In the genomic region with DNA sequence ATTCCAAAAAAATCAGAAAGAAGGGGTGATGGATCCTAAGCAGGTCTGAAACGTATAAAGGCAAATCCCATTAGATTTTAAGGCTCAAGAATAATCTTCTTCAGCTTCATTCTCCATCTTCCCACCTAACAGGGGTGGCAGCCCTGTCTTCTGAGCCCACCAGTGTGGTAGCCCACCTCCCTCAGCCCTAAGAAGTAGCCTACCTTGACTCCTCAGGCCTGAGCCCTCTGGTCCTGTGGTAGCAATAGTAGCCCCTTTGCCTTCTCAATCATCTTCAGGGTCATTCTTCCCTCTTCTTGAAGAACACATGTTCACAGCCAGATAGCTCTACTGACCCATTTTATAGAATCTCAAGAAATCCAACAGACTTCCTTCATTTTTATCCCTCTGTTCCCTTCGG, we compare ENCODE assay signal across 23 cellular contexts. TPM values are rescaled to one million over a fixed set of nuclear protein-coding genes. Genes with fewer than 3 reads are reported as not detected.
A peak's percentile ranks its signal among the peaks of the same experiment; 100 is the strongest.
DNase-seq lines count a peak whose midpoint lies in the region; ATAC-seq and TF ChIP-seq lines count a peak whose summit lies in the region.
"Had no signal": no experiment of that assay in that cellular context is flagged by ENCODE, and none has a peak within 500 bp of the region (broad histone marks: within the 10 kb centered on the region; RNA-seq: fewer than 3 reads in every experiment).

No MANE protein-coding gene starts in this region.

- H3K36me3 Mint-ChIP-seq in activated naive CD4-positive, alpha-beta T cell treated with anti-CD3 and anti-CD28 coated beads, Interleukin-2, amount 50 U/mL, for 72 hours: peaks cover 0 to 16% of the 10 kb centered on the region in 2 donors
- H3K36me3 Mint-ChIP-seq in CD4-positive, alpha-beta T cell (ENCODE audit: low read depth): peaks cover 17% of the 10 kb centered on the region
- H3K36me3 Mint-ChIP-seq in GM23338 (ENCODE audit: low read depth) (0 out of 3 replicates have a peak, but pooled peaks cover 2% of the 10 kb centered on the region), memory B cell (peaks cover 2% of the 10 kb centered on the region)
- H3K36me3 Mint-ChIP-seq in CD8-positive, alpha-beta memory T cell: peaks cover 0 to 20% (median 11%) of the 10 kb centered on the region in 3 donors

- no peak for TF ChIP-seq CTCF in CD4-positive, alpha-beta T cell (IDR thresholded peaks at IDR 0.05)
- no peak for TF ChIP-seq CTCF in GM23338 (conservative IDR thresholded peaks at IDR 0.05; ENCODE audit: low read depth in 2 of 2)

- no peaks in the 10 kb centered on the region for H3K27me3 Mint-ChIP-seq in CD4-positive, alpha-beta T cell
- H3K27me3 Mint-ChIP-seq in GM23338 (ENCODE audit: insufficient read depth, low read depth, poor library complexity) (no peaks in the 10 kb centered on the region), memory B cell (no peaks in the 10 kb centered on the region)
- H3K27me3 Mint-ChIP-seq in CD8-positive, alpha-beta memory T cell: peaks cover 0 to 1% of the 10 kb centered on the region in 2 donors
- H3K27me3 Mint-ChIP-seq: CD4-positive, alpha-beta memory T cell had no signal

- H3K36me3 ChIP-seq in GM23338 (ENCODE audit: insufficient read depth): no peaks in the 10 kb centered on the region
- H3K36me3 ChIP-seq in CD8-positive, alpha-beta memory T cell (ENCODE audit: insufficient read depth, low read length): no peaks in the 10 kb centered on the region

- POLR2A ChIA-PET in CD4-positive, alpha-beta T cell (lab: Charles Lee): interaction anchor here (1.3 kb wide), 1 partner anchor 17 kb away, joined by 3 read pairs; no protein-coding TSS in a partner anchor
- POLR2A ChIA-PET in CD8-positive, alpha-beta memory T cell (lab: Charles Lee): no interaction called here

- no peak overlapping the region for H3K27ac ChIP-seq in CD4-positive, alpha-beta T cell (ENCODE audit: low read depth, low read length)
- H3K27ac ChIP-seq in GM23338 (ENCODE audit: low read depth): 0 out of 2 replicates have a peak overlapping the region, but pooled peaks have one; percentile 1
- H3K27ac ChIP-seq in CD8-positive, alpha-beta memory T cell (ENCODE audit: low read depth, low read length): no peak overlapping the region
- H3K27ac ChIP-seq: A549; BLaER1 treated with 17β-estradiol and CSF1 and Interleukin-3, amounts not matched to agents 10 nM and 100 nM; GM23248 had no signal

- CTCF ChIA-PET in CD4-positive, alpha-beta T cell (lab: Charles Lee): no interaction called here
- CTCF ChIA-PET in CD8-positive, alpha-beta memory T cell (lab: Charles Lee): interaction anchor here (1.6 kb wide), 1 partner anchor 8 kb away, joined by 4 read pairs; no protein-coding TSS in a partner anchor

- peaks cover under 1% of the 10 kb centered on the region for H3K4me1 Mint-ChIP-seq in CD4-positive, alpha-beta T cell (ENCODE audit: low read depth)
- H3K4me1 Mint-ChIP-seq in GM23338: peaks cover 5% of the 10 kb centered on the region; the same call in 2 of the 3 replicates
- H3K4me1 Mint-ChIP-seq in memory B cell: peaks cover 7% of the 10 kb centered on the region
- peaks cover 19 to 26% (median 20%) of the 10 kb centered on the region in 3 donors for H3K4me1 Mint-ChIP-seq in CD8-positive, alpha-beta memory T cell

- no peaks in the 10 kb centered on the region for H3K79me2 ChIP-seq in GM23338 (replicated peaks; ENCODE audit: insufficient read depth)

- H2AFZ ChIP-seq in GM23338: no peak overlapping the region
- H2AFZ ChIP-seq: GM23248 had no signal

- H3K27me3 ChIP-seq in CD4-positive, alpha-beta T cell (ENCODE audit: control insufficient read depth, insufficient read depth, low read length): no peaks in the 10 kb centered on the region
- H3K27me3 ChIP-seq in GM23338 (ENCODE audit: insufficient read depth): no peaks in the 10 kb centered on the region
- no peaks in the 10 kb centered on the region for H3K27me3 ChIP-seq in CD8-positive, alpha-beta memory T cell (ENCODE audit: insufficient read depth, low read length, poor library complexity, severe bottlenecking)
- H3K27me3 ChIP-seq: BE2C; BLaER1 treated with 17β-estradiol and CSF1 and Interleukin-3, amounts not matched to agents 10 nM and 100 nM had no signal

- intact Hi-C loops in CD4-positive, alpha-beta T cell (cut with DNase I, micrococcal nuclease): no loop called here

- peak overlapping the region; percentile 10 to 41 for H3K27ac Mint-ChIP-seq in activated naive CD4-positive, alpha-beta T cell treated with anti-CD3 and anti-CD28 coated beads, Interleukin-2, amount 50 U/mL, for 72 hours
- peak overlapping the region; percentile 18 for H3K27ac Mint-ChIP-seq in CD4-positive, alpha-beta T cell
- H3K27ac Mint-ChIP-seq in GM23338: no peak overlapping the region
- H3K27ac Mint-ChIP-seq in memory B cell: peak overlapping the region; percentile 39
- H3K27ac Mint-ChIP-seq in CD8-positive, alpha-beta memory T cell: peak overlapping the region in 4 of 8 donors; percentile 12 to 82 (median 52)

- H3K9me3 ChIP-seq in CD4-positive, alpha-beta T cell (ENCODE audit: control insufficient read depth, low read length): no peaks in the 10 kb centered on the region
- no peaks in the 10 kb centered on the region for H3K9me3 ChIP-seq in CD8-positive, alpha-beta memory T cell (ENCODE audit: low read length)
- H3K9me3 ChIP-seq: A549; BE2C; BLaER1 treated with 17β-estradiol and CSF1 and Interleukin-3, amounts not matched to agents 10 nM and 100 nM had no signal

- no peaks in the 10 kb centered on the region for H4K20me1 ChIP-seq in GM23338 (replicated peaks; ENCODE audit: insufficient read depth)

- H3K9me3 Mint-ChIP-seq in activated naive CD4-positive, alpha-beta T cell treated with anti-CD3 and anti-CD28 coated beads, Interleukin-2, amount 50 U/mL, for 72 hours: peaks cover 0 to 4% of the 10 kb centered on the region in 2 donors
- no peaks in the 10 kb centered on the region for H3K9me3 Mint-ChIP-seq in CD4-positive, alpha-beta T cell
- H3K9me3 Mint-ChIP-seq in GM23338: no peaks in the 10 kb centered on the region
- H3K9me3 Mint-ChIP-seq in memory B cell: no peaks in the 10 kb centered on the region
- no peaks in the 10 kb centered on the region for H3K9me3 Mint-ChIP-seq in CD8-positive, alpha-beta memory T cell
- H3K9me3 Mint-ChIP-seq: CD14-positive monocyte, H9 had no signal

- H3K4me1 ChIP-seq in GM23338 (ENCODE audit: insufficient read depth): no peaks in the 10 kb centered on the region
- H3K4me1 ChIP-seq in CD8-positive, alpha-beta memory T cell (ENCODE audit: insufficient read depth, low read length): no peaks in the 10 kb centered on the region
- H3K4me1 ChIP-seq: A549; BLaER1 treated with 17β-estradiol and CSF1 and Interleukin-3, amounts not matched to agents 10 nM and 100 nM had no signal

- no peak overlapping the region for H3K4me3 Mint-ChIP-seq in CD4-positive, alpha-beta T cell
- no peak overlapping the region for H3K4me3 Mint-ChIP-seq in GM23338
- no peak overlapping the region for H3K4me3 Mint-ChIP-seq in memory B cell
- H3K4me3 Mint-ChIP-seq in CD8-positive, alpha-beta memory T cell: no peak overlapping the region
- H3K4me3 Mint-ChIP-seq: CD14-positive monocyte; CD4-positive, alpha-beta memory T cell; H9 had no signal

- no peak for ATAC-seq in activated naive CD4-positive, alpha-beta T cell treated with anti-CD3 and anti-CD28 coated beads, Interleukin-2, amount 50 U/mL, for 72 hours
- no peak for ATAC-seq in CD4-positive, alpha-beta T cell (ENCODE audit: poor library complexity)
- ATAC-seq in GM23338 (no peak), memory B cell (ENCODE audit: low read depth) (no peak)
- ATAC-seq: A549, GM12878, HCT116 had no signal

- no peak for DNase-seq in activated naive CD4-positive, alpha-beta T cell treated with anti-CD3 and anti-CD28 coated beads, Interleukin-2, amount 50 U/mL, for 72 hours (ENCODE audit: low spot score in 2 of 2)
- no peak for DNase-seq in activated naive CD4-positive, alpha-beta T cell (lab: John Stamatoyannopoulos, UW)
- no peak for DNase-seq in CD4-positive, alpha-beta T cell
- no peak for DNase-seq in GM23338 (ENCODE audit: low spot score)
- DNase-seq in memory B cell (ENCODE audit: low spot score in 2 of 2): no peak
- no peak for DNase-seq in CD8-positive, alpha-beta memory T cell
- no peak for DNase-seq in NCI-H524 treated with DMSO at 0.1 percent for 48 hours (lab: John Stamatoyannopoulos, UW)
- DNase-seq: 8988T; ACHN; AML-193; BE2C; CD4-positive, alpha-beta memory T cell; DMS 273 treated with DMSO at 0.1 percent for 48 hours; DMS79; EL; GDM1; GM23248; H9 had no signal

- no peaks in the 10 kb centered on the region; the same call in 1 of the 2 replicates for H3K9me2 ChIP-seq in GM23338 (ENCODE audit: insufficient read depth)

- no peaks in the 10 kb centered on the region for H3F3A ChIP-seq in GM23338 (replicated peaks; ENCODE audit: low read depth)

- no peak overlapping the region for H3K4me2 ChIP-seq in GM23338
- H3K4me2 ChIP-seq: A549; BLaER1 treated with 17β-estradiol and CSF1 and Interleukin-3, amounts not matched to agents 10 nM and 100 nM had no signal

- H3K4me3 ChIP-seq in GM23338: no peak overlapping the region
- H3K4me3 ChIP-seq in CD8-positive, alpha-beta memory T cell (ENCODE audit: low read length): no peak overlapping the region
- H3K4me3 ChIP-seq: A549; BLaER1 treated with 17β-estradiol and CSF1 and Interleukin-3, amounts not matched to agents 10 nM and 100 nM; GM12878; GM23248 had no signal

RNA-seq across cellular contexts. Expression of a gene that starts 33.7 kb away (rescaled TPM):
- 100 to 1,000 TPM in 1 of 2 donors, 10 to 100 TPM in 1; 82.1 to 107 TPM for total RNA-seq in activated naive CD4-positive, alpha-beta T cell treated with anti-CD3 and anti-CD28 coated beads, Interleukin-2, amount 50 U/mL, for 72 hours
- 100 to 1,000 TPM; 171 TPM for total RNA-seq in CD4-positive, alpha-beta T cell
- total RNA-seq in GM23338 (2014; rRNA removed; shearing (Covaris generic)): 63.1 and 82.5 TPM in 2 replicates
- 149 and 160 TPM in 2 replicates for polyA plus RNA-seq in GM23338 (2016; fragmentation: Nextera tagmentation; extraction: Ambion mirVana)
- total RNA-seq in CD8-positive, alpha-beta memory T cell: 10 to 100 TPM; 77.7 to 78.3 TPM
- 132 TPM for polyA plus RNA-seq in CD8-positive, alpha-beta memory T cell
